In genomic region chr7:111841596-111842209, GRCh38 we compare ENCODE assay signal across 30 cellular contexts.
A peak's percentile ranks its signal among the peaks of the same experiment; 100 is the strongest.
DNase-seq lines count a peak whose midpoint lies in the region; ATAC-seq and TF ChIP-seq lines count a peak whose summit lies in the region.
"Had no signal": no experiment of that assay in that cellular context is flagged by ENCODE, and none has a peak within 500 bp of the region (broad histone marks: within the 10 kb centered on the region; RNA-seq: fewer than 3 reads in every experiment).

No MANE protein-coding gene starts in this region.

- TF ChIP-seq CTCF in NB4 (IDR thresholded peaks at IDR 0.05; ENCODE audit: low read depth, low read length) (no peak), left lung (IDR thresholded peaks at IDR 0.05) (no peak)

- intact Hi-C loops in left lung (cut with DNase I) = no loop called here

- peak; percentile 30 for DNase-seq in AG08395 (ENCODE audit: low spot score)
- DNase-seq in GM04504 (ENCODE audit: low read depth) = peak; percentile 44
- peak; percentile 64 for DNase-seq in NB4 (ENCODE audit: low read depth)
- DNase-seq in dermis blood vessel endothelial cell = peak; percentile 38
- DNase-seq in left lung = no peak
- no peak for DNase-seq in stimulated activated CD4-positive, alpha-beta T cell treated with anti-CD3 and anti-CD28 coated beads, Interleukin-2, amount 100 ng/mL, for 48 hours
- DNase-seq: activated CD4-positive, alpha-beta memory T cell treated with anti-CD3 and anti-CD28 coated beads, Interleukin-2, amount 10 ng/mL, durations not matched to agents 7 days and 5 days; activated CD4-positive, CD25-positive, alpha-beta regulatory T cell treated with anti-CD3 and anti-CD28 coated beads, Interleukin-2, amount 50 U/mL, for 72 hours; activated CD8-positive, alpha-beta memory T cell treated with anti-CD3 and anti-CD28 coated beads, Interleukin-2, amount 50 U/mL, for 48 hours; activated naive CD4-positive, alpha-beta T cell treated with anti-CD3 and anti-CD28 coated beads, Interleukin-2, amount 10 ng/mL, durations not matched to agents 7 days and 5 days; amygdala; COR-L47; DMS79; effector CD8-positive, alpha-beta T cell; MM.1S; NCI-H146; NCI-H2107; ovary; Right ventricle myocardium superior; small intestine; stimulated activated CD4-positive, alpha-beta T cell treated with anti-CD3 and anti-CD28 coated beads, Interleukin-1b, Interleukin-23, amount 100 ng/mL, for 48 hours; T-cell; trophoblast cell had no signal

- H3K4me1 ChIP-seq in left lung = no peaks in the 10 kb centered on the region
- H3K4me1 ChIP-seq: A549, heart left ventricle had no signal

- no peak for TF ChIP-seq POLR2A in NB4 (IDR thresholded peaks at IDR 0.05; ENCODE audit: extremely low read depth, insufficient read length)

- no peaks in the 10 kb centered on the region for H3K9me3 ChIP-seq in left lung
- H3K9me3 ChIP-seq: ovary had no signal

- no peaks in the 10 kb centered on the region for H3K27me3 ChIP-seq in left lung
- H3K27me3 ChIP-seq: heart left ventricle, ovary had no signal

- H3K36me3 ChIP-seq in left lung = peaks cover 0 to 38% of the 10 kb centered on the region in 2 donors
- H3K36me3 ChIP-seq: ovary had no signal

- H3K27ac ChIP-seq in left lung = no peak overlapping the region
- H3K27ac ChIP-seq: A549, heart left ventricle, ovary had no signal

- ATAC-seq in left lung (no peak), HG02623 (IDR thresholded peaks at IDR 0.05; ENCODE audit: unreplicated experiment) (no peak), GM21825 (IDR thresholded peaks at IDR 0.05; ENCODE audit: unreplicated experiment) (no peak)
- ATAC-seq: A549, GM12878, GM23338, heart left ventricle, T-cell had no signal

- H3K4me3 ChIP-seq in NB4 (ENCODE audit: low read depth, low read length) (no peak overlapping the region), left lung (no peak overlapping the region)
- H3K4me3 ChIP-seq: A549, GM12878, GM23338, heart left ventricle, lung, ovary had no signal

Comparison
In these comparisons a context has a peak if more than half of its experiments do, and no peak if none do; other contexts are left out.
1. DNase-seq: peak in AG08395 (single experiment), GM04504 (single experiment), NB4 (single experiment) and dermis blood vessel endothelial cell (single experiment); none in left lung (0 of 2) and stimulated activated CD4-positive, alpha-beta T cell treated with anti-CD3 and anti-CD28 coated beads, Interleukin-2, amount 100 ng/mL, for 48 hours (0 of 2).